ENCODE assay signal across 9 cellular contexts in genomic region chr15:58307313-58307961, GRCh38.
DNase-seq lines count a peak whose midpoint lies in the region; ATAC-seq and TF ChIP-seq lines count a peak whose summit lies in the region.
"Had no signal": no experiment of that assay in that cellular context is flagged by ENCODE, and none has a peak within 500 bp of the region (broad histone marks: within the 10 kb centered on the region; RNA-seq: fewer than 3 reads in every experiment).

No MANE protein-coding gene starts in this region.

- H3K9ac ChIP-seq in fibroblast of lung (ENCODE audit: insufficient read depth, low read length): no peak overlapping the region

- no peaks in the 10 kb centered on the region for H3K27me3 ChIP-seq in fibroblast of lung (ENCODE audit: control insufficient read depth, insufficient read depth, low read length)

- no peaks in the 10 kb centered on the region for H3K9me2 ChIP-seq in OCI-LY7 (ENCODE audit: insufficient read depth, low read length)

- H3K4me1 ChIP-seq in HEK293 (ENCODE audit: control insufficient read depth, insufficient read depth, low read length) (no peaks in the 10 kb centered on the region), fibroblast of lung (ENCODE audit: control insufficient read depth, extremely low read depth, insufficient read depth, low read length) (peaks cover 7% of the 10 kb centered on the region), OCI-LY7 (ENCODE audit: insufficient read depth, low read length, poor library complexity, severe bottlenecking) (no peaks in the 10 kb centered on the region)

- intact Hi-C loops in sciatic nerve (cut with DNase I) (no loop called here), OCI-LY7 (cut with micrococcal nuclease; ENCODE audit: unreplicated experiment) (no loop called here)

- POLR2A ChIA-PET in HEK293 (lab: Yijun Ruan, JAX) (no interaction called here), RWPE1 (lab: Yijun Ruan, JAX; ENCODE audit: low non-redundant PET) (no interaction called here), OCI-LY7 (lab: Charles Lee) (no interaction called here)

- H3K9me3 ChIP-seq in HEK293 (ENCODE audit: control insufficient read depth, insufficient read depth, low read depth, low read length): no peaks in the 10 kb centered on the region
- H3K9me3 ChIP-seq in fibroblast of lung (ENCODE audit: control insufficient read depth, insufficient read depth, low read depth, low read length): no peaks in the 10 kb centered on the region
- no peaks in the 10 kb centered on the region for H3K9me3 ChIP-seq in OCI-LY7 (ENCODE audit: low read length)

- no TSS peak for BruUV-seq in OCI-LY7 (replicated peaks; lab: Mats Ljungman, UMichigan)

- CTCF ChIA-PET in HEK293 (lab: Yijun Ruan, JAX) (no interaction called here), RWPE1 (lab: Yijun Ruan, JAX) (no interaction called here), OCI-LY7 (lab: Charles Lee; ENCODE audit: unreplicated experiment) (no interaction called here)

- H2AFZ ChIP-seq in fibroblast of lung (ENCODE audit: low read length) (no peak overlapping the region), OCI-LY7 (ENCODE audit: low read length) (no peak overlapping the region; the same call in 1 of the 2 replicates)

- H3K27ac ChIP-seq in HEK293 (ENCODE audit: extremely low read depth, low read depth, low read length) (no peak overlapping the region), RWPE1 (no peak overlapping the region), fibroblast of lung (ENCODE audit: insufficient read depth, low read length) (peak overlapping the region; percentile 6), OCI-LY7 (ENCODE audit: low read depth, low read length, poor library complexity, severe bottlenecking) (no peak overlapping the region)

- no peaks in the 10 kb centered on the region for H3K79me2 ChIP-seq in fibroblast of lung (ENCODE audit: control insufficient read depth, insufficient read depth, low read length)
- H3K79me2 ChIP-seq in OCI-LY7 (ENCODE audit: insufficient read depth, low read depth, low read length): no peaks in the 10 kb centered on the region

- TF ChIP-seq CTCF in HEK293 (tag by site-specific recombination; IDR thresholded peaks at IDR 0.05) (no peak), RWPE1 (conservative IDR thresholded peaks at IDR 0.05; ENCODE audit: low read depth) (no peak), fibroblast of lung (conservative IDR thresholded peaks at IDR 0.05 in 1 of 2, IDR thresholded peaks at IDR 0.05 in 1 of 2; ENCODE audit: low read depth in 1 of 2, low read length in 2 of 2) (no peak), OCI-LY7 (conservative IDR thresholded peaks at IDR 0.05; ENCODE audit: low read length) (no peak)

- H3K4me2 ChIP-seq in fibroblast of lung (ENCODE audit: extremely low read depth, insufficient read depth, low read length) (peak overlapping the region; percentile 72), OCI-LY7 (ENCODE audit: low read length) (no peak overlapping the region)

- ATAC-seq in sciatic nerve: peak; percentile 47

- no peak overlapping the region for H3K4me3 ChIP-seq in HEK293 (ENCODE audit: low read depth, low read length)
- H3K4me3 ChIP-seq in fibroblast of lung (replicated peaks in 1 of 4; ENCODE audit: control extremely low read depth in 1 of 4, insufficient read depth in 1 of 4, low read depth in 3 of 4, low read length in 4 of 4): no peak overlapping the region
- H3K4me3 ChIP-seq in OCI-LY7 (ENCODE audit: low read depth, low read length, poor library complexity, severe bottlenecking): no peak overlapping the region

- peak; percentile 24 for DNase-seq in RWPE1 (ENCODE audit: low spot score)
- DNase-seq in fibroblast of lung (ENCODE audit: low read depth in 2 of 2): peak; percentile 64 to 88
- no peak for DNase-seq in sciatic nerve (ENCODE audit: low spot score)
- DNase-seq in pons (ENCODE audit: low spot score): no peak
- DNase-seq in HUDEP-2 (lab: John Stamatoyannopoulos, UW; ENCODE audit: unreplicated experiment in 76 of 76): no peak
- no peak for DNase-seq in OCI-LY7 (ENCODE audit: low spot score)
- DNase-seq: activated CD4-positive, alpha-beta T cell treated with anti-CD3 and anti-CD28 coated beads, Interleukin-2, amount 10 ng/mL, durations not matched to agents 7 days and 5 days; head of caudate nucleus had no signal

- H3K36me3 ChIP-seq in HEK293 (ENCODE audit: control insufficient read depth in 2 of 2, insufficient read depth in 1 of 2, low read length in 2 of 2) (no peaks in the 10 kb centered on the region), fibroblast of lung (ENCODE audit: control insufficient read depth, insufficient read depth, low read length) (no peaks in the 10 kb centered on the region), OCI-LY7 (ENCODE audit: insufficient read depth, low read length) (no peaks in the 10 kb centered on the region)

- H4K20me1 ChIP-seq in fibroblast of lung (ENCODE audit: control insufficient read depth, extremely low read depth, insufficient read depth, low read length) (no peaks in the 10 kb centered on the region), OCI-LY7 (ENCODE audit: insufficient read depth, low read length) (no peaks in the 10 kb centered on the region)

TF ChIP-seq in HEK293, 187 proteins besides CTCF, POLR2A, EP300 and RAD21:
- TF ChIP-seq ZNF596 (tag by site-specific recombination; IDR thresholded peaks at IDR 0.05) (peak; percentile 52), ZNF639 (tag by site-specific recombination; IDR thresholded peaks at IDR 0.05) (no peak)

Comparison
In these comparisons a context has a peak if more than half of its experiments do, and no peak if none do; other contexts are left out.
1. DNase-seq: peak in RWPE1 (single experiment) and fibroblast of lung (2 of 2); none in sciatic nerve (single experiment), pons (single experiment), HUDEP-2 (0 of 76) and OCI-LY7 (single experiment).